1 cellular context compared by ENCODE assay signal in genomic region chr12:73678335-73678734, GRCh38.
TF ChIP-seq lines count a peak whose summit lies in the region.

No MANE protein-coding gene starts in this region.

TF ChIP-seq in GM23338, 12 proteins besides CTCF, POLR2A, EP300 and RAD21 (continued from another document):
- TF ChIP-seq JUNB (IDR thresholded peaks at IDR 0.05; ENCODE audit: unreplicated experiment): no peak
- no peak for TF ChIP-seq REST (IDR thresholded peaks at IDR 0.05; ENCODE audit: unreplicated experiment)
- no peak for TF ChIP-seq NANOG (IDR thresholded peaks at IDR 0.05; ENCODE audit: borderline replicate concordance)
